Comparison of ENCODE assay signal across 11 cellular contexts in the genomic region with DNA sequence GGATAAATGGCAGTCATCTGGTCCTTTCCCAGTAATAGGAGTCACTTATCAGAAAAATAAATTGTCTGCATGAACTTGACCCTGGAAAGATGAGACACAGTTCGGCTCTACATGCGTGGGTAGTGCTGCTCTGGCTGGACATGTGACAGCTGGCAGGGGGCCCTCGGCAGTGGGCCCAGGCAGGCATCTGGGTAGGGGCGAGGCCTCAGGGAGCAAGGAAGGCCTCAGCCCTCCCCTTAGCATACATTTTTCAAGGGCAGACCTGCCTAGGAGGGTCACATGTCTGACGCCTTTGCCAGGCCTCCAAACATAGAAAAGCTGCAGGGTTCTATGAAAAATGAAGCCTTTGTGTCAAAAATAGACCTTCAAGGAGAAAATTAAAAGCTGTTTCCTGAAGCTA. TPM values are rescaled to one million over a fixed set of nuclear protein-coding genes. Genes with fewer than 3 reads are reported as not detected.
DNase-seq lines count a peak whose midpoint lies in the region; ATAC-seq and TF ChIP-seq lines count a peak whose summit lies in the region.
"Had no signal": no experiment of that assay in that cellular context is flagged by ENCODE, and none has a peak within 500 bp of the region (broad histone marks: within the 10 kb centered on the region; RNA-seq: fewer than 3 reads in every experiment).

No MANE protein-coding gene starts in this region.

- H3K4me1 Mint-ChIP-seq in nephron progenitor cell = peaks cover 5% of the 10 kb centered on the region

- TF ChIP-seq CTCF in psoas muscle (IDR thresholded peaks at IDR 0.05) (no peak), nephron progenitor cell (IDR thresholded peaks at IDR 0.05) (no peak)

- no peaks in the 10 kb centered on the region for H3K27me3 Mint-ChIP-seq in nephron progenitor cell (ENCODE audit: low read depth, poor library complexity)

- H3K9ac ChIP-seq in adipocyte (ENCODE audit: low read length) = no peak overlapping the region
- H3K9ac ChIP-seq: GM23248 had no signal

- H3K9me3 ChIP-seq in adipocyte (ENCODE audit: control insufficient read depth, low read length) (no peaks in the 10 kb centered on the region), psoas muscle (no peaks in the 10 kb centered on the region)

- intact Hi-C loops in Right ventricle myocardium inferior (cut with DNase I) = no loop called here
- intact Hi-C loops in psoas muscle (cut with DNase I) = no loop called here

- no peak overlapping the region for H3K4me3 ChIP-seq in adipocyte (ENCODE audit: low read length)
- no peak overlapping the region for H3K4me3 ChIP-seq in psoas muscle
- H3K4me3 ChIP-seq: GM23248 had no signal

- H3K27me3 ChIP-seq in adipocyte (replicated peaks; ENCODE audit: control insufficient read depth, insufficient read depth, low read length) (no peaks in the 10 kb centered on the region), psoas muscle (ENCODE audit: insufficient read depth in 3 of 3, low read length in 2 of 3) (no peaks in the 10 kb centered on the region)

- no peaks in the 10 kb centered on the region for H3K9me3 Mint-ChIP-seq in nephron progenitor cell

- no peak overlapping the region for H3K27ac ChIP-seq in psoas muscle
- H3K27ac ChIP-seq: GM23248 had no signal

- DNase-seq in G401 (ENCODE audit: low spot score) = peak; percentile 68
- peak; percentile 66 for DNase-seq in adipocyte (ENCODE audit: low read depth)
- DNase-seq in Right ventricle myocardium inferior (ENCODE audit: missing footprints) = peak; percentile 80
- DNase-seq in psoas muscle = peak in 1 of 2 donors; percentile 58
- DNase-seq in activated naive CD4-positive, alpha-beta T cell treated with Interleukin-2 at 50 U/mL for 16 hours = no peak
- no peak for DNase-seq in stimulated activated CD8-positive, alpha-beta memory T cell treated with anti-CD3 and anti-CD28 coated beads, Interleukin-4, amount 100 ng/mL, for 48 hours
- no peak for DNase-seq in NCI-H748 treated with DMSO at 0.1 percent for 48 hours (lab: John Stamatoyannopoulos, UW)
- no peak for DNase-seq in nephron progenitor cell
- DNase-seq: DMS153, GM23248, NCI-H187 had no signal

- no peak overlapping the region for H3K4me3 Mint-ChIP-seq in nephron progenitor cell

- 11 to 18% (median 14%) methylated on average over 5 of the region's 5 CpGs for WGBS in psoas muscle, 3 donors

- no peaks in the 10 kb centered on the region for H3K36me3 Mint-ChIP-seq in nephron progenitor cell (ENCODE audit: low read depth)

- ATAC-seq in Right ventricle myocardium inferior (peak; percentile 94), psoas muscle (peak; percentile 71 to 84 (median 76))

- in situ Hi-C loops in G401 (cut with HindIII; ENCODE audit: low sequenced_read_pairs) = no loop called here

- H3K36me3 ChIP-seq in adipocyte (ENCODE audit: control insufficient read depth, insufficient read depth, low read length, severe bottlenecking) (no peaks in the 10 kb centered on the region), psoas muscle (ENCODE audit: insufficient read depth in 1 of 2, low read depth in 1 of 2) (no peaks in the 10 kb centered on the region)

- H3K4me1 ChIP-seq in adipocyte (ENCODE audit: control insufficient read depth, insufficient read depth, low read length) (peaks cover 10% of the 10 kb centered on the region), psoas muscle (peaks cover 4% of the 10 kb centered on the region)

- H3K27ac Mint-ChIP-seq in nephron progenitor cell = no peak overlapping the region

RNA-seq across cellular contexts. Expression of gene ILRUN, which starts 12.8 kb away (rescaled TPM):
- total RNA-seq in G401 (2014; rRNA removed; shearing (Covaris generic)) = 39.3 and 51.4 TPM in 2 replicates
- 143 TPM for total RNA-seq in Right ventricle myocardium inferior
- total RNA-seq in psoas muscle = 100 to 1,000 TPM; 129 to 191 (median 176) TPM
- 100 to 1,000 TPM in 2 of 3 donors, 10 to 100 TPM in 1; 89.4 to 312 (median 131) TPM for polyA plus RNA-seq in psoas muscle

RNA-seq across cellular contexts. Expression of gene SNRPC, which starts 47.9 kb away (rescaled TPM):
- 389 and 447 TPM in 2 replicates for total RNA-seq in G401 (2014; rRNA removed; shearing (Covaris generic))
- total RNA-seq in Right ventricle myocardium inferior (174 TPM), psoas muscle (10 to 100 TPM; 77.0 to 97.7 (median 86.3) TPM)
- 100 to 1,000 TPM; 123 to 198 (median 181) TPM for polyA plus RNA-seq in psoas muscle

Comparison
In these comparisons a context has a peak if more than half of its experiments do, and no peak if none do; other contexts are left out.
1. DNase-seq: peak in G401 (single experiment), adipocyte (single experiment) and Right ventricle myocardium inferior (single experiment); none in activated naive CD4-positive, alpha-beta T cell treated with Interleukin-2 at 50 U/mL for 16 hours (single experiment), stimulated activated CD8-positive, alpha-beta memory T cell treated with anti-CD3 and anti-CD28 coated beads, Interleukin-4, amount 100 ng/mL, for 48 hours (single experiment), NCI-H748 treated with DMSO at 0.1 percent for 48 hours (single experiment) and nephron progenitor cell (single experiment).